In genomic region chr2:217805679-217806479, GRCh38 we compare ENCODE assay signal across 19 cellular contexts.
DNase-seq lines count a peak whose midpoint lies in the region; ATAC-seq and TF ChIP-seq lines count a peak whose summit lies in the region.
"Had no signal": no experiment of that assay in that cellular context is flagged by ENCODE, and none has a peak within 500 bp of the region (broad histone marks: within the 10 kb centered on the region; RNA-seq: fewer than 3 reads in every experiment).

No MANE protein-coding gene starts in this region.

- H3K4me3 ChIP-seq in esophagus squamous epithelium (no peak overlapping the region), stomach smooth muscle (ENCODE audit: low read length in 2 of 2) (no peak overlapping the region)
- H3K4me3 ChIP-seq: cardiac muscle cell, ovary had no signal

- intact Hi-C loops in activated T-helper 2 cell treated with anti-CD3 and anti-CD28 coated beads, Interferon-gamma antibody, Interleukin-2, Interleukin-4, amounts not matched to agents 10 μg/mL and 5 μg/mL and 100 μg/mL, durations not matched to agents 14 hours and 24 hours and 36 hours (cut with micrococcal nuclease): no loop called here
- intact Hi-C loops in esophagus squamous epithelium (cut with DNase I): no loop called here

- H3K27me3 ChIP-seq in esophagus squamous epithelium (no peaks in the 10 kb centered on the region), stomach smooth muscle (ENCODE audit: control insufficient read depth in 1 of 2, insufficient read depth in 2 of 2, low read length in 2 of 2) (no peaks in the 10 kb centered on the region)
- H3K27me3 ChIP-seq: ovary had no signal

- peaks cover 10 to 85% (median 29%) of the 10 kb centered on the region in 3 donors for H3K36me3 ChIP-seq in esophagus squamous epithelium
- H3K36me3 ChIP-seq in stomach smooth muscle (ENCODE audit: control insufficient read depth in 2 of 2, insufficient read depth in 2 of 2, low read length in 2 of 2): peaks cover 79 to 81% of the 10 kb centered on the region in 2 donors
- H3K36me3 ChIP-seq: ovary had no signal

- no peak for TF ChIP-seq CTCF in esophagus squamous epithelium (IDR thresholded peaks at IDR 0.05)

- H3K4me1 ChIP-seq in esophagus squamous epithelium (peaks cover 0 to 73% (median 18%) of the 10 kb centered on the region in 3 donors), stomach smooth muscle (ENCODE audit: control insufficient read depth, insufficient read depth, low read length) (peaks cover 46% of the 10 kb centered on the region)

- H3K27ac ChIP-seq in esophagus squamous epithelium (peak overlapping the region in 3 of 4 donors; percentile 22 to 69 (median 64)), stomach smooth muscle (ENCODE audit: low read length) (peak overlapping the region; percentile 67)
- H3K27ac ChIP-seq: cardiac muscle cell had no signal

- peak overlapping the region; percentile 11 for H3K27ac Mint-ChIP-seq in activated T-helper 2 cell treated with anti-CD3 and anti-CD28 coated beads, Interferon-gamma antibody, Interleukin-2, Interleukin-4, amounts not matched to agents 10 μg/mL and 5 μg/mL and 100 μg/mL, durations not matched to agents 14 hours and 24 hours and 36 hours
- no peak overlapping the region for H3K27ac Mint-ChIP-seq in activated T-cell treated with anti-CD3 and anti-CD28 coated beads, Interleukin-2, amount 50 U/mL, for 72 hours
- H3K27ac Mint-ChIP-seq: activated CD4-positive, alpha-beta T cell treated with anti-CD3 and anti-CD28 coated beads for 36 hours; activated naive CD4-positive, alpha-beta T cell treated with anti-CD3 and anti-CD28 coated beads, Interleukin-2, amount 50 U/mL, for 24 hours; endodermal cell had no signal

- no peak for TF ChIP-seq POLR2A in esophagus squamous epithelium (IDR thresholded peaks at IDR 0.05)

- WGBS in esophagus squamous epithelium, 2 donors: 85 to 100% methylated on average over 1 to 4 of the region's 8 CpGs

- no peak for ATAC-seq in GM19467 (IDR thresholded peaks at IDR 0.05; ENCODE audit: unreplicated experiment)
- no peak for ATAC-seq in GM21423 (IDR thresholded peaks at IDR 0.05; ENCODE audit: unreplicated experiment)
- ATAC-seq in activated T-cell treated with anti-CD3 and anti-CD28 coated beads, Interleukin-2, amount 50 U/mL, for 72 hours (replicated peaks in 1 of 2): no peak
- ATAC-seq: activated CD4-positive, alpha-beta T cell treated with anti-CD3 and anti-CD28 coated beads for 36 hours had no signal

- no peaks in the 10 kb centered on the region for H3K27me3 Mint-ChIP-seq in activated T-helper 2 cell treated with anti-CD3 and anti-CD28 coated beads, Interferon-gamma antibody, Interleukin-2, Interleukin-4, amounts not matched to agents 10 μg/mL and 5 μg/mL and 100 μg/mL, durations not matched to agents 14 hours and 24 hours and 36 hours (ENCODE audit: low read depth)
- H3K27me3 Mint-ChIP-seq in activated T-cell treated with anti-CD3 and anti-CD28 coated beads, Interleukin-2, amount 50 U/mL, for 72 hours (ENCODE audit: low read depth): no peaks in the 10 kb centered on the region
- H3K27me3 Mint-ChIP-seq: activated CD4-positive, alpha-beta T cell treated with anti-CD3 and anti-CD28 coated beads for 36 hours had no signal

- no peaks in the 10 kb centered on the region for H3K9me3 ChIP-seq in esophagus squamous epithelium
- H3K9me3 ChIP-seq in stomach smooth muscle (ENCODE audit: control insufficient read depth in 2 of 2, low read length in 2 of 2): no peaks in the 10 kb centered on the region
- H3K9me3 ChIP-seq: ovary had no signal

- H3K36me3 Mint-ChIP-seq in activated T-helper 2 cell treated with anti-CD3 and anti-CD28 coated beads, Interferon-gamma antibody, Interleukin-2, Interleukin-4, amounts not matched to agents 10 μg/mL and 5 μg/mL and 100 μg/mL, durations not matched to agents 14 hours and 24 hours and 36 hours (ENCODE audit: low read depth): no peaks in the 10 kb centered on the region
- peaks cover 0 to 2% of the 10 kb centered on the region in 2 donors for H3K36me3 Mint-ChIP-seq in activated T-cell treated with anti-CD3 and anti-CD28 coated beads, Interleukin-2, amount 50 U/mL, for 72 hours (ENCODE audit: insufficient read depth in 2 of 2)
- H3K36me3 Mint-ChIP-seq: activated naive CD4-positive, alpha-beta T cell treated with anti-CD3 and anti-CD28 coated beads, Interleukin-2, amount 50 U/mL, for 24 hours had no signal

- H3K9ac ChIP-seq in stomach smooth muscle (ENCODE audit: low read length in 2 of 2): no peak overlapping the region

- no peaks in the 10 kb centered on the region for H3K4me1 Mint-ChIP-seq in activated T-helper 2 cell treated with anti-CD3 and anti-CD28 coated beads, Interferon-gamma antibody, Interleukin-2, Interleukin-4, amounts not matched to agents 10 μg/mL and 5 μg/mL and 100 μg/mL, durations not matched to agents 14 hours and 24 hours and 36 hours (ENCODE audit: low read depth)
- H3K4me1 Mint-ChIP-seq in activated T-cell treated with anti-CD3 and anti-CD28 coated beads, Interleukin-2, amount 50 U/mL, for 72 hours (ENCODE audit: low read depth): no peaks in the 10 kb centered on the region
- H3K4me1 Mint-ChIP-seq: activated CD4-positive, alpha-beta T cell treated with anti-CD3 and anti-CD28 coated beads for 36 hours; activated naive CD4-positive, alpha-beta T cell treated with anti-CD3 and anti-CD28 coated beads, Interleukin-2, amount 50 U/mL, for 24 hours had no signal

- H3K4me3 Mint-ChIP-seq in activated T-helper 2 cell treated with anti-CD3 and anti-CD28 coated beads, Interferon-gamma antibody, Interleukin-2, Interleukin-4, amounts not matched to agents 10 μg/mL and 5 μg/mL and 100 μg/mL, durations not matched to agents 14 hours and 24 hours and 36 hours (ENCODE audit: low read depth): no peak overlapping the region
- no peak overlapping the region for H3K4me3 Mint-ChIP-seq in activated T-cell treated with anti-CD3 and anti-CD28 coated beads, Interleukin-2, amount 50 U/mL, for 72 hours
- H3K4me3 Mint-ChIP-seq: activated CD4-positive, alpha-beta T cell treated with anti-CD3 and anti-CD28 coated beads for 36 hours; activated naive CD4-positive, alpha-beta T cell treated with anti-CD3 and anti-CD28 coated beads, Interleukin-2, amount 50 U/mL, for 24 hours; endodermal cell had no signal

- H3K9me3 Mint-ChIP-seq in activated T-helper 2 cell treated with anti-CD3 and anti-CD28 coated beads, Interferon-gamma antibody, Interleukin-2, Interleukin-4, amounts not matched to agents 10 μg/mL and 5 μg/mL and 100 μg/mL, durations not matched to agents 14 hours and 24 hours and 36 hours: peaks cover 6% of the 10 kb centered on the region
- H3K9me3 Mint-ChIP-seq in activated T-cell treated with anti-CD3 and anti-CD28 coated beads, Interleukin-2, amount 50 U/mL, for 72 hours: peaks cover 3 to 5% of the 10 kb centered on the region in 2 donors
- H3K9me3 Mint-ChIP-seq: activated naive CD4-positive, alpha-beta T cell treated with anti-CD3 and anti-CD28 coated beads, Interleukin-2, amount 50 U/mL, for 24 hours; endodermal cell had no signal

- no peak for DNase-seq in activated T-helper 2 cell treated with anti-CD3 and anti-CD28 coated beads, Interferon-gamma antibody, Interleukin-2, Interleukin-4, amounts not matched to agents 10 μg/mL and 5 μg/mL and 100 μg/mL, durations not matched to agents 14 hours and 24 hours and 36 hours (ENCODE audit: low spot score)
- DNase-seq in esophagus squamous epithelium (lab: John Stamatoyannopoulos, UW): no peak
- peak; percentile 85 for DNase-seq in myocyte (ENCODE audit: low read depth)
- DNase-seq in hepatic stellate cell (ENCODE audit: low spot score): no peak
- DNase-seq in activated T-cell treated with anti-CD3 and anti-CD28 coated beads, Interleukin-2, amount 50 U/mL, for 72 hours: no peak
- DNase-seq: activated CD4-positive, alpha-beta T cell treated with anti-CD3 and anti-CD28 coated beads for 36 hours; AML-193; endodermal cell; KG1; NCI-H1092 treated with DMSO at 0.1 percent for 48 hours; SIG-M5; stimulated activated CD4-positive, alpha-beta T cell treated with anti-CD3 and anti-CD28 coated beads, Interleukin-12 subunit alpha, Interleukin-12 subunit beta, amount 100 ng/mL, for 4 hours; stimulated activated naive CD4-positive, alpha-beta T cell treated with Interleukin-2 at 50 U/mL for 16 hours had no signal
